Comparison of ENCODE assay signal across 9 cellular contexts in genomic region chr2:98346259-98347236, GRCh38. TPM values are rescaled to one million over a fixed set of nuclear protein-coding genes. Genes with fewer than 3 reads are reported as not detected.
DNase-seq lines count a peak whose midpoint lies in the region; ATAC-seq and TF ChIP-seq lines count a peak whose summit lies in the region.
"Had no signal": no experiment of that assay in that cellular context is flagged by ENCODE, and none has a peak within 500 bp of the region (broad histone marks: within the 10 kb centered on the region; RNA-seq: fewer than 3 reads in every experiment).

Gene CNGA3 (plus strand): TSS chr2:98346456. CDS start chr2:98369976, 23,520 bp downstream.

- H3K4me1 ChIP-seq in left lung (peaks cover 3 to 10% of the 10 kb centered on the region in 2 donors), transverse colon (peaks cover 0 to 15% (median 9%) of the 10 kb centered on the region in 4 donors)

- H3K4me3 ChIP-seq in astrocyte of the spinal cord (ENCODE audit: low read depth, low read length) = peak within 1 kb of the TSS; percentile 10
- no peak within 1 kb of the TSS for H3K4me3 ChIP-seq in left lung
- H3K4me3 ChIP-seq in transverse colon = peak within 1 kb of the TSS in 2 of 4 donors; percentile 18 to 37

- H3K36me3 ChIP-seq in left lung (no peaks in the 10 kb centered on the region), transverse colon (no peaks in the 10 kb centered on the region)

- intact Hi-C loops in left lung (cut with DNase I) (no loop called here), transverse colon (cut with DNase I; ENCODE audit: low total_unique reads) (no loop called here)

- TF ChIP-seq CTCF in astrocyte of the spinal cord (IDR thresholded peaks at IDR 0.05; ENCODE audit: low read depth, low read length) = no peak
- TF ChIP-seq CTCF in left lung (IDR thresholded peaks at IDR 0.05) = no peak
- no peak for TF ChIP-seq CTCF in transverse colon (IDR thresholded peaks at IDR 0.05)

- in situ Hi-C loops in astrocyte of the spinal cord (cut with HindIII; ENCODE audit: low sequenced_read_pairs) = no loop called here
- in situ Hi-C loops in transverse colon (cut with MboI; ENCODE audit: low pct_ligation_motif_present in 1 of 4, low pct_unique_long_range_greater_than_20kb in 1 of 4, low sequenced_read_pairs in 3 of 4) = no loop called here

- no peak within 1 kb of the TSS for H3K27ac ChIP-seq in left lung
- no peak within 1 kb of the TSS for H3K27ac ChIP-seq in transverse colon

- no peak for TF ChIP-seq POLR2A in transverse colon (IDR thresholded peaks at IDR 0.05)

- H3K9me3 ChIP-seq in left lung (no peaks in the 10 kb centered on the region), transverse colon (no peaks in the 10 kb centered on the region)

- no peak for TF ChIP-seq EP300 in transverse colon (IDR thresholded peaks at IDR 0.05; ENCODE audit: low read depth)

- H3K27me3 ChIP-seq in left lung (peaks cover 44 to 88% of the 10 kb centered on the region in 2 donors), transverse colon (peaks cover 74% of the 10 kb centered on the region)

- WGBS in transverse colon (ENCODE audit: low coverage in 1 of 2), 2 donors = 21% methylated on average over 70 of the region's 73 CpGs; no CpG with 5 or more reads in 1 of the 2 donors

- peak; percentile 67 for DNase-seq in activated CD8-positive, alpha-beta memory T cell treated with anti-CD3 and anti-CD28 coated beads, Interleukin-2, amount 50 U/mL, for 48 hours
- no peak for DNase-seq in activated CD8-positive, alpha-beta memory T cell treated with anti-CD3 and anti-CD28 coated beads, Interleukin-2, amount 50 U/mL, for 4 hours
- peak; percentile 35 for DNase-seq in astrocyte of the spinal cord (ENCODE audit: low read depth, low spot score)
- DNase-seq in left lung = no peak
- peak; percentile 15 for DNase-seq in transverse colon
- no peak for DNase-seq in putamen (ENCODE audit: low spot score)

- ATAC-seq in left lung (peak; percentile 80), GM21576 (IDR thresholded peaks at IDR 0.05; ENCODE audit: unreplicated experiment) (no peak), GM18861 (IDR thresholded peaks at IDR 0.05; ENCODE audit: unreplicated experiment) (no peak)

RNA-seq across cellular contexts. Expression of gene CNGA3, which starts in this region (rescaled TPM):
- total RNA-seq in left lung (under 1 TPM in 1 of 2 donors, not detected in 1; 0.10 TPM), transverse colon (1 to 10 TPM in 2 of 4 donors, under 1 TPM in 1, not detected in 1; 0.40 to 1.8 (median 1.6) TPM)
- total RNA-seq: CD4-positive, CD25-positive, alpha-beta regulatory T cell had no signal

Comparison
In these comparisons a context has a peak if more than half of its experiments do, and no peak if none do; other contexts are left out.
1. DNase-seq: peak in activated CD8-positive, alpha-beta memory T cell treated with anti-CD3 and anti-CD28 coated beads, Interleukin-2, amount 50 U/mL, for 48 hours (single experiment), astrocyte of the spinal cord (single experiment) and transverse colon (single experiment); none in activated CD8-positive, alpha-beta memory T cell treated with anti-CD3 and anti-CD28 coated beads, Interleukin-2, amount 50 U/mL, for 4 hours (single experiment), left lung (0 of 2) and putamen (single experiment).
2. Peak in ATAC-seq in left lung; RNA of the gene not detected or under 1 TPM.